Comparison of ENCODE assay signal across 10 cellular contexts in the genomic region with DNA sequence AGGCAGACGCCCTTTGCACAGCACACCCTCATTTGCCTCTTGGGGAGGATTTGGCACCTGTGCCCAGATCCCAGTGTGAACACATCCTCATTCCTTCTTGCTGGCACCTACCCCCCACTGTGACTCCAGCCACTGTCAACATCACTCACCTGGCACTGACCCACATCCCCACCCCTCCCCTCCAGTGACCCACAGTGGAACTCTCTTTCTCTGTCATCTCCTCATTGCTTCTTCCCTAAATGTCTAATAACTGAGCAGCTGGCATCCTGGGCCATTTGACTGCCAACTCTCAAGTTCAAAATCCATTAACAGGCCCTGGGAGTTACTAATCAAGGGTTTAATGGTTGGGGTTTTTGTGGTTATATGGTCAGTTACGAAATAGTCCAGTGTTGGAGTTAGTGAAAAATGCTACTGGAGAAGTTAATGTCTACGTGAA. TPM values are rescaled to one million over a fixed set of nuclear protein-coding genes. Genes with fewer than 3 reads are reported as not detected.
DNase-seq lines count a peak whose midpoint lies in the region; ATAC-seq and TF ChIP-seq lines count a peak whose summit lies in the region.
"Had no signal": no experiment of that assay in that cellular context is flagged by ENCODE, and none has a peak within 500 bp of the region (broad histone marks: within the 10 kb centered on the region; RNA-seq: fewer than 3 reads in every experiment).

No MANE protein-coding gene starts in this region.

- intact Hi-C loops in left lung (cut with DNase I) (no loop called here), lower leg skin (cut with DNase I; ENCODE audit: low total_unique reads) (no loop called here)

- H3K27ac ChIP-seq in RWPE2 (ENCODE audit: poor library complexity, severe bottlenecking) (peak overlapping the region; percentile 60), left lung (peak overlapping the region in 1 of 2 donors; percentile 37)

- peaks cover 18% of the 10 kb centered on the region for H3K4me1 ChIP-seq in RWPE2 (ENCODE audit: insufficient read depth, poor library complexity, severe bottlenecking)
- peaks cover 0 to 24% of the 10 kb centered on the region in 2 donors for H3K4me1 ChIP-seq in left lung

- H3K4me1 Mint-ChIP-seq in HFFc6 (ENCODE audit: low read depth): peaks cover 25% of the 10 kb centered on the region
- H3K4me1 Mint-ChIP-seq: nephron had no signal

- WGBS in lower leg skin, 2 donors: 74 to 76% methylated on average over 3 of the region's 3 CpGs

- no peak for TF ChIP-seq POLR2A in lower leg skin (IDR thresholded peaks at IDR 0.05)

- no peak overlapping the region for H3K4me3 Mint-ChIP-seq in HFFc6
- H3K4me3 Mint-ChIP-seq: nephron had no signal

- H3K36me3 Mint-ChIP-seq in HFFc6 (ENCODE audit: low read depth): peaks cover 31% of the 10 kb centered on the region

- no peaks in the 10 kb centered on the region for H3K9me3 Mint-ChIP-seq in HFFc6
- H3K9me3 Mint-ChIP-seq: nephron had no signal

- H3K36me3 ChIP-seq in RWPE2 (ENCODE audit: low read depth) (peaks cover 75% of the 10 kb centered on the region), left lung (peaks cover 0 to 60% of the 10 kb centered on the region in 2 donors)

- H3K27me3 ChIP-seq in RWPE2 (ENCODE audit: insufficient read depth, poor library complexity, severe bottlenecking): no peaks in the 10 kb centered on the region
- H3K27me3 ChIP-seq in left lung: no peaks in the 10 kb centered on the region

- H3K9me3 ChIP-seq in RWPE2 (ENCODE audit: severe bottlenecking) (no peaks in the 10 kb centered on the region), left lung (no peaks in the 10 kb centered on the region)

- TF ChIP-seq CTCF in HFFc6 (IDR thresholded peaks at IDR 0.05): no peak
- TF ChIP-seq CTCF in RWPE2 (IDR thresholded peaks at IDR 0.05; ENCODE audit: poor library complexity, severe bottlenecking): no peak
- TF ChIP-seq CTCF in left lung (IDR thresholded peaks at IDR 0.05): no peak
- no peak for TF ChIP-seq CTCF in lower leg skin (IDR thresholded peaks at IDR 0.05)

- ATAC-seq in RWPE2 (ENCODE audit: low read depth): 0 out of 3 replicates have a peak, but pooled peaks have one; percentile 2
- peak; percentile 72 for ATAC-seq in left lung
- ATAC-seq in activated CD4-positive, CD25-positive, alpha-beta regulatory T cell treated with anti-CD3 and anti-CD28 coated beads, Interleukin-2, amount 50 U/mL, for 24 hours: no peak
- ATAC-seq in HG03108 (IDR thresholded peaks at IDR 0.05; ENCODE audit: unreplicated experiment): no peak
- ATAC-seq in HG03520 (IDR thresholded peaks at IDR 0.05; ENCODE audit: unreplicated experiment): no peak

- peak; percentile 11 for DNase-seq in COLO668 (lab: John Stamatoyannopoulos, UW; ENCODE audit: unreplicated experiment)
- peak; percentile 30 for DNase-seq in HFFc6
- peak; percentile 52 for DNase-seq in RWPE2 (ENCODE audit: low spot score)
- peak in 1 of 2 donors; percentile 55 for DNase-seq in left lung
- no peak for DNase-seq in lower leg skin (ENCODE audit: low spot score in 2 of 2)
- DNase-seq: activated CD4-positive, alpha-beta T cell treated with anti-CD3 and anti-CD28 coated beads for 1 hour had no signal

- no peaks in the 10 kb centered on the region for H3K27me3 Mint-ChIP-seq in HFFc6 (ENCODE audit: insufficient read depth)

- H3K4me3 ChIP-seq in RWPE2 (ENCODE audit: severe bottlenecking) (no peak overlapping the region), left lung (no peak overlapping the region), lower leg skin (ENCODE audit: low read depth, poor library complexity, severe bottlenecking) (no peak overlapping the region)

- H3K27ac Mint-ChIP-seq in HFFc6: no peak overlapping the region
- H3K27ac Mint-ChIP-seq: nephron had no signal

RNA-seq across cellular contexts. Expression of gene SNAPC5, which starts 14.4 kb away (rescaled TPM):
- 10 to 100 TPM; 17.6 to 27.5 (median 22.5) TPM for total RNA-seq in HFFc6 (2021; fragmentation: NEBNext Ultra II Directional; extraction: Animal tissue kit (Norgen Biotek cat#: 25700))
- total RNA-seq in left lung (10 to 100 TPM; 17.9 to 19.4 TPM), lower leg skin (10 to 100 TPM; 17.1 to 26.3 (median 23.6) TPM)

RNA-seq across cellular contexts. Expression of gene RPL4, which starts 21.5 kb away (rescaled TPM):
- total RNA-seq in HFFc6 (2021; fragmentation: NEBNext Ultra II Directional; extraction: Animal tissue kit (Norgen Biotek cat#: 25700)): 1,000 to 10,000 TPM; 2,685 to 3,032 (median 2,841) TPM
- total RNA-seq in left lung (1,000 to 10,000 TPM; 1,719 to 1,750 TPM), lower leg skin (1,000 to 10,000 TPM; 4,479 to 8,244 (median 6,347) TPM)

RNA-seq across cellular contexts. Expression of gene ZWILCH, which starts 22.0 kb away (rescaled TPM):
- total RNA-seq in HFFc6 (2021; fragmentation: NEBNext Ultra II Directional; extraction: Animal tissue kit (Norgen Biotek cat#: 25700)): 10 to 100 TPM; 18.5 to 30.0 (median 25.9) TPM
- total RNA-seq in left lung (10 to 100 TPM in 1 of 2 donors, 1 to 10 TPM in 1; 8.6 to 13.6 TPM), lower leg skin (1 to 10 TPM; 2.3 to 4.9 (median 3.6) TPM)

Comparison
In these comparisons a context has a peak if more than half of its experiments do, and no peak if none do; other contexts are left out.
1. DNase-seq: peak in COLO668 (single experiment), HFFc6 (single experiment) and RWPE2 (single experiment); none in lower leg skin (0 of 2).
2. ATAC-seq: peak in RWPE2 (single experiment) and left lung (single experiment); none in activated CD4-positive, CD25-positive, alpha-beta regulatory T cell treated with anti-CD3 and anti-CD28 coated beads, Interleukin-2, amount 50 U/mL, for 24 hours (0 of 2), HG03108 (single experiment) and HG03520 (single experiment).